9 cellular contexts compared by ENCODE assay signal in genomic region chr3:66115858-66116654, GRCh38.
DNase-seq lines count a peak whose midpoint lies in the region; ATAC-seq and TF ChIP-seq lines count a peak whose summit lies in the region.
"Had no signal": no experiment of that assay in that cellular context is flagged by ENCODE, and none has a peak within 500 bp of the region (broad histone marks: within the 10 kb centered on the region; RNA-seq: fewer than 3 reads in every experiment).

No MANE protein-coding gene starts in this region.

- ATAC-seq in GM21723 (IDR thresholded peaks at IDR 0.05; ENCODE audit: unreplicated experiment), result no peak
- ATAC-seq in GM18502 (IDR thresholded peaks at IDR 0.05; ENCODE audit: poor library complexity, unreplicated experiment), result no peak
- no peak for ATAC-seq in GM19467 (IDR thresholded peaks at IDR 0.05; ENCODE audit: unreplicated experiment)

- in situ Hi-C loops in G401 (cut with HindIII; ENCODE audit: low sequenced_read_pairs), result no loop called here

- DNase-seq in G401 (ENCODE audit: low spot score) (peak; percentile 94), adipocyte (ENCODE audit: low read depth) (peak; percentile 81), cardiac muscle cell (ENCODE audit: low read depth in 1 of 2, low spot score in 1 of 2) (peak; percentile 78 to 96), prostate gland (ENCODE audit: low spot score) (peak; percentile 59), ecto neural progenitor cell (ENCODE audit: low spot score) (no peak)

- H3K27ac ChIP-seq in cardiac muscle cell, result peak overlapping the region; percentile 88
- peak overlapping the region in 1 of 2 donors; percentile 24 for H3K27ac ChIP-seq in prostate gland
- H3K27ac ChIP-seq: HL-60 had no signal

- TF ChIP-seq CTCF in cardiac muscle cell (IDR thresholded peaks at IDR 0.05; ENCODE audit: low read depth, low read length) (no peak), prostate gland (IDR thresholded peaks at IDR 0.05) (no peak)

- intact Hi-C loops in prostate gland (cut with DNase I), result no loop called here

- peak overlapping the region; percentile 20 for H3K4me3 ChIP-seq in adipocyte (ENCODE audit: low read length)
- H3K4me3 ChIP-seq in cardiac muscle cell, result no peak overlapping the region
- H3K4me3 ChIP-seq in prostate gland, result no peak overlapping the region

- no peak for TF ChIP-seq POLR2A in prostate gland (IDR thresholded peaks at IDR 0.05)

- H3K4me1 ChIP-seq in adipocyte (ENCODE audit: control insufficient read depth, insufficient read depth, low read length) (peaks cover 26% of the 10 kb centered on the region), cardiac muscle cell (ENCODE audit: low read depth) (peaks cover 20% of the 10 kb centered on the region), prostate gland (replicated peaks) (no peaks in the 10 kb centered on the region)

- H3K9me3 ChIP-seq in adipocyte (ENCODE audit: control insufficient read depth, low read length) (no peaks in the 10 kb centered on the region), cardiac muscle cell (ENCODE audit: low read depth) (no peaks in the 10 kb centered on the region), prostate gland (no peaks in the 10 kb centered on the region)

- H3K27me3 ChIP-seq in adipocyte (replicated peaks; ENCODE audit: control insufficient read depth, insufficient read depth, low read length) (no peaks in the 10 kb centered on the region), cardiac muscle cell (no peaks in the 10 kb centered on the region), prostate gland (replicated peaks; ENCODE audit: insufficient read depth) (no peaks in the 10 kb centered on the region)

- H3K36me3 ChIP-seq in adipocyte (ENCODE audit: control insufficient read depth, insufficient read depth, low read length, severe bottlenecking) (no peaks in the 10 kb centered on the region), cardiac muscle cell (no peaks in the 10 kb centered on the region), prostate gland (no peaks in the 10 kb centered on the region)

- peak overlapping the region; percentile 72 for H3K9ac ChIP-seq in adipocyte (ENCODE audit: low read length)

- 52% methylated on average over 6 of the region's 6 CpGs for WGBS in prostate gland
